In genomic region chr9:101737705-101738565, GRCh38 we compare ENCODE assay signal across 8 cellular contexts. TPM values are rescaled to one million over a fixed set of nuclear protein-coding genes. Genes with fewer than 3 reads are reported as not detected.
DNase-seq lines count a peak whose midpoint lies in the region; ATAC-seq and TF ChIP-seq lines count a peak whose summit lies in the region.

No MANE protein-coding gene starts in this region.

- H3K27me3 Mint-ChIP-seq in stimulated activated naive CD8-positive, alpha-beta T cell treated with anti-CD3 and anti-CD28 coated beads, Interleukin-15, Interleukin-2, amounts not matched to agents 100 ng/mL and 50 ng/mL, for 24 hours: peaks cover 64% of the 10 kb centered on the region
- peaks cover 65% of the 10 kb centered on the region for H3K27me3 Mint-ChIP-seq in CD4-positive, alpha-beta T cell

- H3K4me1 Mint-ChIP-seq in stimulated activated naive CD8-positive, alpha-beta T cell treated with anti-CD3 and anti-CD28 coated beads, Interleukin-15, Interleukin-2, amounts not matched to agents 100 ng/mL and 50 ng/mL, for 24 hours (ENCODE audit: low read depth): peaks cover 3% of the 10 kb centered on the region
- H3K4me1 Mint-ChIP-seq in CD4-positive, alpha-beta T cell (ENCODE audit: low read depth): no peaks in the 10 kb centered on the region

- in situ Hi-C loops in brain microvascular endothelial cell (cut with HindIII; ENCODE audit: low pct_ligation_motif_present, low sequenced_read_pairs): no loop called here

- DNase-seq in stimulated activated naive CD8-positive, alpha-beta T cell treated with anti-CD3 and anti-CD28 coated beads, Interleukin-15, Interleukin-2, amounts not matched to agents 100 U/mL and 50 U/mL, for 24 hours: no peak
- DNase-seq in brain microvascular endothelial cell: no peak
- DNase-seq in midbrain (lab: John Stamatoyannopoulos, UW): peak; percentile 5
- DNase-seq in aorta: peak; percentile 44 to 78
- DNase-seq in CD4-positive, alpha-beta T cell: no peak
- DNase-seq in stimulated activated CD4-positive, alpha-beta T cell treated with anti-CD3 and anti-CD28 coated beads, Interleukin-2, amount 100 ng/mL, for 48 hours: no peak
- DNase-seq in stimulated activated CD4-positive, alpha-beta T cell treated with anti-CD3 and anti-CD28 coated beads, Interleukin-4, amount 100 ng/mL, for 4 hours: no peak

- CTCF ChIA-PET in CD4-positive, alpha-beta T cell (lab: Charles Lee): no interaction called here

- no peaks in the 10 kb centered on the region for H3K9me3 ChIP-seq in aorta (ENCODE audit: control insufficient read depth, low read length)
- H3K9me3 ChIP-seq in CD4-positive, alpha-beta T cell (ENCODE audit: control insufficient read depth, low read length): peaks cover 3% of the 10 kb centered on the region

- H3K27me3 ChIP-seq in brain microvascular endothelial cell (replicated peaks) (peaks cover 30% of the 10 kb centered on the region), aorta (ENCODE audit: control insufficient read depth in 1 of 2, insufficient read depth in 2 of 2, low read length in 1 of 2) (peaks cover 0 to 2% of the 10 kb centered on the region in 2 donors)
- peaks cover 50% of the 10 kb centered on the region for H3K27me3 ChIP-seq in CD4-positive, alpha-beta T cell (ENCODE audit: control insufficient read depth, insufficient read depth, low read length)

- peak overlapping the region; percentile 36 for H3K4me3 ChIP-seq in brain microvascular endothelial cell (ENCODE audit: low read depth, low read length)
- peak overlapping the region in 1 of 2 donors; percentile 16 for H3K4me3 ChIP-seq in aorta (ENCODE audit: low read length in 2 of 2)

- intact Hi-C loops in aorta (cut with DNase I): no loop called here
- intact Hi-C loops in CD4-positive, alpha-beta T cell (cut with DNase I, micrococcal nuclease): no loop called here

- H3K4me1 ChIP-seq in aorta (ENCODE audit: control insufficient read depth in 1 of 2, insufficient read depth in 2 of 2, low read length in 2 of 2): no peaks in the 10 kb centered on the region

- H3K27ac Mint-ChIP-seq in stimulated activated naive CD8-positive, alpha-beta T cell treated with anti-CD3 and anti-CD28 coated beads, Interleukin-15, Interleukin-2, amounts not matched to agents 100 ng/mL and 50 ng/mL, for 24 hours: no peak overlapping the region
- H3K27ac Mint-ChIP-seq in CD4-positive, alpha-beta T cell: no peak overlapping the region

- no peak for ATAC-seq in stimulated activated naive CD8-positive, alpha-beta T cell treated with anti-CD3 and anti-CD28 coated beads, Interleukin-15, Interleukin-2, amounts not matched to agents 100 U/mL and 50 U/mL, for 24 hours
- peak; percentile 36 for ATAC-seq in aorta (ENCODE audit: low FRiP score)
- ATAC-seq in CD4-positive, alpha-beta T cell (ENCODE audit: poor library complexity): no peak

- 0 to 1% methylated on average over 66 to 78 of the region's 78 CpGs for WGBS in aorta, 2 donors

- peak overlapping the region; percentile 48 for H3K4me3 Mint-ChIP-seq in stimulated activated naive CD8-positive, alpha-beta T cell treated with anti-CD3 and anti-CD28 coated beads, Interleukin-15, Interleukin-2, amounts not matched to agents 100 ng/mL and 50 ng/mL, for 24 hours
- no peak overlapping the region for H3K4me3 Mint-ChIP-seq in CD4-positive, alpha-beta T cell

- POLR2A ChIA-PET in CD4-positive, alpha-beta T cell (lab: Charles Lee): no interaction called here

- no peak for TF ChIP-seq CTCF in brain microvascular endothelial cell (IDR thresholded peaks at IDR 0.05; ENCODE audit: low read depth, low read length, missing control alignments)
- TF ChIP-seq CTCF in CD4-positive, alpha-beta T cell (IDR thresholded peaks at IDR 0.05): no peak

- H3K9me3 Mint-ChIP-seq in stimulated activated naive CD8-positive, alpha-beta T cell treated with anti-CD3 and anti-CD28 coated beads, Interleukin-15, Interleukin-2, amounts not matched to agents 100 ng/mL and 50 ng/mL, for 24 hours: no peaks in the 10 kb centered on the region
- H3K9me3 Mint-ChIP-seq in CD4-positive, alpha-beta T cell: no peaks in the 10 kb centered on the region

- no peaks in the 10 kb centered on the region for H3K36me3 ChIP-seq in brain microvascular endothelial cell (replicated peaks)
- no peaks in the 10 kb centered on the region for H3K36me3 ChIP-seq in aorta (ENCODE audit: control insufficient read depth in 1 of 2, insufficient read depth in 2 of 2, low read length in 1 of 2)

- no peaks in the 10 kb centered on the region for H3K36me3 Mint-ChIP-seq in stimulated activated naive CD8-positive, alpha-beta T cell treated with anti-CD3 and anti-CD28 coated beads, Interleukin-15, Interleukin-2, amounts not matched to agents 100 ng/mL and 50 ng/mL, for 24 hours (ENCODE audit: low read depth)
- no peaks in the 10 kb centered on the region for H3K36me3 Mint-ChIP-seq in CD4-positive, alpha-beta T cell (ENCODE audit: low read depth)

- H3K27ac ChIP-seq in brain microvascular endothelial cell (no peak overlapping the region), aorta (ENCODE audit: low read depth in 1 of 2, low read length in 2 of 2) (no peak overlapping the region)
- H3K27ac ChIP-seq in CD4-positive, alpha-beta T cell (ENCODE audit: low read depth, low read length): no peak overlapping the region

RNA-seq across cellular contexts. Expression of gene GRIN3A, which starts 0.5 kb away (rescaled TPM):
- total RNA-seq in aorta: under 1 TPM; 0.13 to 0.33 TPM
- polyA plus RNA-seq in aorta: not detected
- under 1 TPM in 1 of 2 experiments, not detected in 1; 0.03 TPM for total RNA-seq in CD4-positive, alpha-beta T cell

Comparison
In these comparisons a context has a peak if more than half of its experiments do, and no peak if none do; other contexts are left out.
1. DNase-seq: peak in midbrain (single experiment) and aorta (2 of 2); none in stimulated activated naive CD8-positive, alpha-beta T cell treated with anti-CD3 and anti-CD28 coated beads, Interleukin-15, Interleukin-2, amounts not matched to agents 100 U/mL and 50 U/mL, for 24 hours (single experiment), brain microvascular endothelial cell (single experiment), CD4-positive, alpha-beta T cell (0 of 10), stimulated activated CD4-positive, alpha-beta T cell treated with anti-CD3 and anti-CD28 coated beads, Interleukin-2, amount 100 ng/mL, for 48 hours (0 of 2) and stimulated activated CD4-positive, alpha-beta T cell treated with anti-CD3 and anti-CD28 coated beads, Interleukin-4, amount 100 ng/mL, for 4 hours (0 of 2).